37 cellular contexts compared by ENCODE assay signal in the genomic region with DNA sequence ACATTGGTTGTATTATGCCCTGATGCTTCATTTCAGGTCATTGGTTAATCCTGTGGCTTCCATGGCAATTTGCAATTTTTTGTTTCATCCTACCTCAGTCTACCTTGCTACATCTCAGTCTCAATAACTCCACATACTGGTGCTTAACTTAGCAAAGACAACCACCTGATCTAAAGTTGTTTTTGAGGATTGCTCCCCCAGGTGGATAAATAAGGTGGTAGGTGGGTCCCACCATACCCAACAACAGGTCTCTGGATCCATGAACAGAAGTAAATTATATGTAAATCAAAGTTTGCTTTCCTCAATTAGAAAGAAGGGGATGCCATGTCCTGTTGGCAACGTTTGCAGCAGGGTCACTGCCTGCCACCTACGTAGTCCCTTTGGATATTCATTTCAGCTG. TPM values are rescaled to one million over a fixed set of nuclear protein-coding genes. Genes with fewer than 3 reads are reported as not detected.
"Had no signal": no experiment of that assay in that cellular context is flagged by ENCODE, and none has a peak within 500 bp of the region (broad histone marks: within the 10 kb centered on the region; RNA-seq: fewer than 3 reads in every experiment).

No MANE protein-coding gene starts in this region.

- H3K4me3 ChIP-seq: ascending aorta, cardiac muscle cell, colonic mucosa, dorsolateral prefrontal cortex, heart left ventricle, left ventricle myocardium inferior, lung, mucosa of descending colon, ovary, uterus had no signal

- H3K27me3 ChIP-seq: ascending aorta, cardiac muscle cell, colonic mucosa, heart left ventricle, neutrophil, ovary, uterus had no signal

- H3K9me3 Mint-ChIP-seq: activated CD4-positive, alpha-beta T cell treated with anti-CD3 and anti-CD28 coated beads, Interleukin-2, amount 10 ng/mL, durations not matched to agents 24 days and 14 days; activated naive CD4-positive, alpha-beta T cell treated with anti-CD3 and anti-CD28 coated beads, Interleukin-2, amount 10 ng/mL, durations not matched to agents 7 days and 5 days; activated naive CD8-positive, alpha-beta T cell treated with anti-CD3 and anti-CD28 coated beads, Interleukin-2, amount 10 ng/mL, durations not matched to agents 7 days and 5 days; activated T-cell treated with anti-CD3 and anti-CD28 coated beads, Interleukin-2, amount 50 U/mL, for 24 hours; stimulated activated naive CD8-positive, alpha-beta T cell treated with anti-CD3 and anti-CD28 coated beads, Interleukin-15, Interleukin-2, amounts not matched to agents 100 ng/mL and 50 ng/mL, for 24 hours; type B pancreatic cell had no signal

- H3K36me3 Mint-ChIP-seq: activated CD4-positive, alpha-beta memory T cell treated with anti-CD3 and anti-CD28 coated beads for 36 hours; activated naive CD4-positive, alpha-beta T cell treated with anti-CD3 and anti-CD28 coated beads, Interleukin-2, amount 10 ng/mL, durations not matched to agents 7 days and 5 days; activated naive CD8-positive, alpha-beta T cell treated with anti-CD3 and anti-CD28 coated beads, Interleukin-2, amount 10 ng/mL, durations not matched to agents 7 days and 5 days; brain; natural killer cell treated with Interleukin-12 subunit alpha and Interleukin-12 subunit beta and Interleukin-15 and Interleukin-18, amount 100 ng/mL, for 72 hours; stimulated activated effector memory CD8-positive, alpha-beta T cell treated with anti-CD3 and anti-CD28 coated beads, Interleukin-12 subunit alpha, Interleukin-12 subunit beta, amount 100 ng/mL, for 72 hours; type B pancreatic cell had no signal

- H3K27me3 Mint-ChIP-seq: activated CD4-positive, alpha-beta memory T cell treated with anti-CD3 and anti-CD28 coated beads for 36 hours; activated CD4-positive, alpha-beta T cell treated with anti-CD3 and anti-CD28 coated beads, Interleukin-2, amount 10 ng/mL, durations not matched to agents 24 days and 14 days; activated naive CD4-positive, alpha-beta T cell treated with anti-CD3 and anti-CD28 coated beads, Interleukin-2, amount 10 ng/mL, durations not matched to agents 7 days and 5 days; activated T-cell treated with anti-CD3 and anti-CD28 coated beads, Interleukin-2, amount 50 U/mL, for 24 hours; brain; natural killer cell treated with Interleukin-12 subunit alpha and Interleukin-12 subunit beta and Interleukin-15 and Interleukin-18, amount 100 ng/mL, for 72 hours; progenitor cell of endocrine pancreas; type B pancreatic cell had no signal

- DNase-seq: activated CD4-positive, alpha-beta memory T cell treated with anti-CD3 and anti-CD28 coated beads for 36 hours; activated CD4-positive, alpha-beta T cell treated with anti-CD3 and anti-CD28 coated beads, Interleukin-2, amount 10 ng/mL, durations not matched to agents 24 days and 14 days; activated CD8-positive, alpha-beta memory T cell treated with anti-CD3 and anti-CD28 coated beads, Interleukin-2, amount 50 U/mL, for 48 hours; activated gamma-delta T cell; activated naive CD4-positive, alpha-beta T cell treated with anti-CD3 and anti-CD28 coated beads, Interleukin-2, amount 10 ng/mL, durations not matched to agents 7 days and 5 days; activated naive CD8-positive, alpha-beta T cell treated with anti-CD3 and anti-CD28 coated beads, Interleukin-2, amount 10 ng/mL, durations not matched to agents 7 days and 5 days; activated T-cell treated with anti-CD3 and anti-CD28 coated beads, Interleukin-2, amount 50 U/mL, for 24 hours; cerebellar nuclear complex; colonic mucosa; dorsolateral prefrontal cortex; effector memory CD4-positive, alpha-beta T cell; foreskin fibroblast; heart left ventricle; islet precursor cell; left ventricle myocardium inferior; mucosa of descending colon; ovary; small intestine; stimulated activated CD4-positive, alpha-beta T cell treated with anti-CD3 and anti-CD28 coated beads, Interleukin-4, amount 100 ng/mL, for 24 hours; uterus had no signal

- H3K27ac ChIP-seq: ascending aorta, cardiac muscle cell, colonic mucosa, dorsolateral prefrontal cortex, heart left ventricle, left ventricle myocardium inferior, neutrophil, ovary, uterus, VCaP had no signal

- H3K4me1 Mint-ChIP-seq: activated CD4-positive, alpha-beta T cell treated with anti-CD3 and anti-CD28 coated beads, Interleukin-2, amount 10 ng/mL, durations not matched to agents 24 days and 14 days; activated naive CD4-positive, alpha-beta T cell treated with anti-CD3 and anti-CD28 coated beads, Interleukin-2, amount 10 ng/mL, durations not matched to agents 7 days and 5 days; activated naive CD8-positive, alpha-beta T cell treated with anti-CD3 and anti-CD28 coated beads, Interleukin-2, amount 10 ng/mL, durations not matched to agents 7 days and 5 days; stimulated activated effector memory CD8-positive, alpha-beta T cell treated with anti-CD3 and anti-CD28 coated beads, Interleukin-12 subunit alpha, Interleukin-12 subunit beta, amount 100 ng/mL, for 72 hours had no signal

- H3K9me3 ChIP-seq: ascending aorta, colonic mucosa, heart left ventricle, left ventricle myocardium inferior, mucosa of descending colon, neutrophil, ovary, uterus had no signal

- H3K36me3 ChIP-seq: ascending aorta, cardiac muscle cell, colonic mucosa, heart left ventricle, left ventricle myocardium inferior, neutrophil, ovary, uterus had no signal

- H3K27ac Mint-ChIP-seq: activated CD4-positive, alpha-beta memory T cell treated with anti-CD3 and anti-CD28 coated beads for 36 hours; activated CD4-positive, alpha-beta T cell treated with anti-CD3 and anti-CD28 coated beads, Interleukin-2, amount 10 ng/mL, durations not matched to agents 24 days and 14 days; activated naive CD4-positive, alpha-beta T cell treated with anti-CD3 and anti-CD28 coated beads, Interleukin-2, amount 10 ng/mL, durations not matched to agents 7 days and 5 days; activated naive CD8-positive, alpha-beta T cell treated with anti-CD3 and anti-CD28 coated beads, Interleukin-2, amount 10 ng/mL, durations not matched to agents 7 days and 5 days; activated T-cell treated with anti-CD3 and anti-CD28 coated beads, Interleukin-2, amount 50 U/mL, for 24 hours; natural killer cell treated with Interleukin-12 subunit alpha and Interleukin-12 subunit beta and Interleukin-15 and Interleukin-18, amount 100 ng/mL, for 72 hours; progenitor cell of endocrine pancreas; stimulated activated effector memory CD8-positive, alpha-beta T cell treated with anti-CD3 and anti-CD28 coated beads, Interleukin-12 subunit alpha, Interleukin-12 subunit beta, amount 100 ng/mL, for 72 hours; stimulated activated naive CD8-positive, alpha-beta T cell treated with anti-CD3 and anti-CD28 coated beads, Interleukin-15, Interleukin-2, amounts not matched to agents 100 ng/mL and 50 ng/mL, for 24 hours; type B pancreatic cell had no signal

- H3K4me1 ChIP-seq: ascending aorta, colonic mucosa, heart left ventricle, left ventricle myocardium inferior, uterus had no signal

- ATAC-seq: activated CD4-positive, CD25-positive, alpha-beta regulatory T cell treated with anti-CD3 and anti-CD28 coated beads, Interleukin-2, amount 50 U/mL, for 24 hours; heart left ventricle; mucosa of descending colon; natural killer cell treated with Interleukin-12 subunit alpha and Interleukin-12 subunit beta and Interleukin-15 and Interleukin-18, amount 100 ng/mL, for 72 hours; sciatic nerve; stimulated activated effector memory CD8-positive, alpha-beta T cell treated with anti-CD3 and anti-CD28 coated beads, Interleukin-12 subunit alpha, Interleukin-12 subunit beta, amount 100 ng/mL, for 72 hours had no signal

- H3K4me3 Mint-ChIP-seq: activated CD4-positive, alpha-beta memory T cell treated with anti-CD3 and anti-CD28 coated beads for 36 hours; activated CD4-positive, alpha-beta T cell treated with anti-CD3 and anti-CD28 coated beads, Interleukin-2, amount 10 ng/mL, durations not matched to agents 24 days and 14 days; activated naive CD4-positive, alpha-beta T cell treated with anti-CD3 and anti-CD28 coated beads, Interleukin-2, amount 10 ng/mL, durations not matched to agents 7 days and 5 days; activated naive CD8-positive, alpha-beta T cell treated with anti-CD3 and anti-CD28 coated beads, Interleukin-2, amount 10 ng/mL, durations not matched to agents 7 days and 5 days; activated T-cell treated with anti-CD3 and anti-CD28 coated beads, Interleukin-2, amount 50 U/mL, for 24 hours; brain; natural killer cell treated with Interleukin-12 subunit alpha and Interleukin-12 subunit beta and Interleukin-15 and Interleukin-18, amount 100 ng/mL, for 72 hours; stimulated activated effector memory CD8-positive, alpha-beta T cell treated with anti-CD3 and anti-CD28 coated beads, Interleukin-12 subunit alpha, Interleukin-12 subunit beta, amount 100 ng/mL, for 72 hours; stimulated activated naive CD8-positive, alpha-beta T cell treated with anti-CD3 and anti-CD28 coated beads, Interleukin-15, Interleukin-2, amounts not matched to agents 100 ng/mL and 50 ng/mL, for 24 hours; type B pancreatic cell had no signal

RNA-seq across cellular contexts. Expression of a gene that starts 7.0 kb away (rescaled TPM):
- total RNA-seq: activated CD4-positive, alpha-beta memory T cell treated with anti-CD3 and anti-CD28 coated beads for 36 hours; activated CD4-positive, alpha-beta T cell treated with anti-CD3 and anti-CD28 coated beads, Interleukin-2, amount 10 ng/mL, durations not matched to agents 24 days and 14 days; activated CD8-positive, alpha-beta memory T cell treated with anti-CD3 and anti-CD28 coated beads for 36 hours; activated naive CD8-positive, alpha-beta T cell treated with anti-CD3 and anti-CD28 coated beads, Interleukin-2, amount 10 ng/mL, durations not matched to agents 7 days and 5 days; mesenteric fat pad; natural killer cell treated with Interleukin-12 subunit alpha and Interleukin-12 subunit beta and Interleukin-15 and Interleukin-18, amount 100 ng/mL, for 72 hours; renal cortical epithelial cell; subcutaneous adipose tissue had no signal
